Comparison of ENCODE assay signal across 11 cellular contexts in genomic region chr12:31773867-31774266, GRCh38. TPM values are rescaled to one million over a fixed set of nuclear protein-coding genes. Genes with fewer than 3 reads are reported as not detected.
DNase-seq lines count a peak whose midpoint lies in the region; ATAC-seq and TF ChIP-seq lines count a peak whose summit lies in the region.
"Had no signal": no experiment of that assay in that cellular context is flagged by ENCODE, and none has a peak within 500 bp of the region (broad histone marks: within the 10 kb centered on the region; RNA-seq: fewer than 3 reads in every experiment).

No MANE protein-coding gene starts in this region.

- DNase-seq in GM13976 (ENCODE audit: low spot score): peak; percentile 34
- peak; percentile 73 for DNase-seq in mucosa of gallbladder (ENCODE audit: low spot score)
- no peak for DNase-seq in globus pallidus (ENCODE audit: low spot score)
- no peak for DNase-seq in occipital lobe (lab: John Stamatoyannopoulos, UW)
- no peak for DNase-seq in activated naive CD4-positive, alpha-beta T cell treated with anti-CD3 and anti-CD28 coated beads, Interleukin-2, amount 50 U/mL, for 72 hours (ENCODE audit: low spot score in 2 of 2)
- DNase-seq in HCEC 1CT: no peak
- DNase-seq: activated T-cell treated with anti-CD3 and anti-CD28 coated beads, Interleukin-2, amount 50 U/mL, for 4 hours; erythroblast; MV-4-11 had no signal

- in situ Hi-C loops in GM13976 (cut with MboI; ENCODE audit: low sequenced_read_pairs, unreplicated experiment): no loop called here

- TF ChIP-seq CTCF in GM13976 (IDR thresholded peaks at IDR 0.05; ENCODE audit: borderline replicate concordance, control extremely low read depth, extremely low read depth, insufficient read depth, missing control alignments): no peak

- peaks cover 0 to 7% of the 10 kb centered on the region in 2 donors for H3K36me3 Mint-ChIP-seq in activated naive CD4-positive, alpha-beta T cell treated with anti-CD3 and anti-CD28 coated beads, Interleukin-2, amount 50 U/mL, for 72 hours

- ATAC-seq in GM21825 (IDR thresholded peaks at IDR 0.05; ENCODE audit: unreplicated experiment) (peak; percentile 70), SK-N-SH treated with all-trans-retinoic acid at 6 μM for 48 hours (peak; percentile 45; the same call in 2 of the 3 replicates)
- no peak for ATAC-seq in activated naive CD4-positive, alpha-beta T cell treated with anti-CD3 and anti-CD28 coated beads, Interleukin-2, amount 50 U/mL, for 72 hours

- peaks cover 0 to 5% of the 10 kb centered on the region in 2 donors for H3K9me3 Mint-ChIP-seq in activated naive CD4-positive, alpha-beta T cell treated with anti-CD3 and anti-CD28 coated beads, Interleukin-2, amount 50 U/mL, for 72 hours
- H3K9me3 Mint-ChIP-seq: activated T-cell treated with anti-CD3 and anti-CD28 coated beads, Interleukin-2, amount 50 U/mL, for 4 hours had no signal

- H3K27ac Mint-ChIP-seq in activated naive CD4-positive, alpha-beta T cell treated with anti-CD3 and anti-CD28 coated beads, Interleukin-2, amount 50 U/mL, for 72 hours: peak overlapping the region in 1 of 2 donors; percentile 31

TF ChIP-seq in SK-N-SH treated with all-trans-retinoic acid at 6 μM for 48 hours, 23 proteins besides CTCF, POLR2A, EP300 and RAD21:
- TF ChIP-seq ZNF70 (CRISPR knock-in tag; IDR thresholded peaks at IDR 0.05): peak; percentile 59; the same call in 1 of the 2 replicates
- TF ChIP-seq ARNTL (CRISPR knock-in tag; IDR thresholded peaks at IDR 0.05; ENCODE audit: borderline replicate concordance, low read depth): no peak

RNA-seq across cellular contexts. Expression of gene AMN1, which starts 45.0 kb away (rescaled TPM):
- total RNA-seq in mucosa of gallbladder (8.9 TPM), occipital lobe (94.1 TPM)
- total RNA-seq in activated naive CD4-positive, alpha-beta T cell treated with anti-CD3 and anti-CD28 coated beads, Interleukin-2, amount 50 U/mL, for 72 hours: 10 to 100 TPM in 1 of 2 donors, 1 to 10 TPM in 1; 4.8 to 18.8 TPM

Comparison
In these comparisons a context has a peak if more than half of its experiments do, and no peak if none do; other contexts are left out.
1. DNase-seq: peak in GM13976 (single experiment) and mucosa of gallbladder (single experiment); none in globus pallidus (single experiment), occipital lobe (single experiment), activated naive CD4-positive, alpha-beta T cell treated with anti-CD3 and anti-CD28 coated beads, Interleukin-2, amount 50 U/mL, for 72 hours (0 of 2) and HCEC 1CT (single experiment).
2. ATAC-seq: peak in GM21825 (single experiment) and SK-N-SH treated with all-trans-retinoic acid at 6 μM for 48 hours (single experiment); none in activated naive CD4-positive, alpha-beta T cell treated with anti-CD3 and anti-CD28 coated beads, Interleukin-2, amount 50 U/mL, for 72 hours (0 of 2).